Comparison of ENCODE assay signal across 14 cellular contexts in the genomic region with DNA sequence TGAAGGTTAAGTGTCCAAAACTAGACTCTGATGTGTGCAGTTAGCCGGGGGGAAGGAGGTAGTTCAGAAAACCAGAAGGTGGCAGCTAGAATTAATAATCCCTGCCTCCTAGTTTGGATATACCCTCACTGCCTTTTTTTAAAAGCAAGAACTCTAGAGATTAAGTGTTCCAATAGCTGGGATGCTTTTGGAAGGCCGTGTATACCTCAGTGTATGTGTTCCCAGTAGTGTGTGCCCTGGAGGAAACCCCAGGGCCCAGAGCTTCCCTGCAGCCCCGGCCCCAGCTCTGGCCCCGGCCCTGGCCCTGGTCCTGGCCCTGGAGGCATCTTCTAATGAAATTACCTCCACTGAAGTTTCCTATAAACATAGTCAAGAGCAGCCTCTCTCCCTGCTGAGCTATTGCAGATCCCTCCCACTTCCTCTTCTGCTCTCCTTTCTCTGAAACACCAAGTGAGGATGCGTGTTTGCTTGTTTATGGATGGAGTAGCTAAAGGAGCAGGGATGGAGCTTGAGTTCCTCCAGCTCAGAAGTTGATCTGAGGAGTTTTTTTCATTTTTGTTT.
DNase-seq lines count a peak whose midpoint lies in the region; ATAC-seq and TF ChIP-seq lines count a peak whose summit lies in the region.
"Had no signal": no experiment of that assay in that cellular context is flagged by ENCODE, and none has a peak within 500 bp of the region (broad histone marks: within the 10 kb centered on the region; RNA-seq: fewer than 3 reads in every experiment).

No MANE protein-coding gene starts in this region.

- peak overlapping the region; percentile 43 for H3K27ac Mint-ChIP-seq in chondrocyte (ENCODE audit: unreplicated experiment)
- H3K27ac Mint-ChIP-seq: memory B cell; progenitor cell of endocrine pancreas; T-helper 1 cell treated with Interleukin-12 subunit alpha and Interleukin-12 subunit beta and Interleukin-4 antibody, amounts not matched to agents 30 μg/mL and 1 μg/mL, for 36 hours had no signal

- 94 to 95% methylated on average over 5 of the region's 5 CpGs for WGBS in GM23248 (ENCODE audit: low coverage in 1 of 2, low lambda C conversion rate in 2 of 2, missing lambda C conversion rate in 2 of 2), 2 experiments

- H3K4me1 ChIP-seq in GM23248 (ENCODE audit: insufficient read depth): peaks cover 24% of the 10 kb centered on the region
- peaks cover 25% of the 10 kb centered on the region for H3K4me1 ChIP-seq in rectal smooth muscle tissue (ENCODE audit: control insufficient read depth, insufficient read depth, low read length)

- TF ChIP-seq CTCF in chondrocyte (IDR thresholded peaks at IDR 0.05): no peak

- no peaks in the 10 kb centered on the region for H3K27me3 Mint-ChIP-seq in chondrocyte (ENCODE audit: low read depth)
- H3K27me3 Mint-ChIP-seq: progenitor cell of endocrine pancreas had no signal

- no peaks in the 10 kb centered on the region for H3K36me3 ChIP-seq in GM23248 (ENCODE audit: low read depth)
- H3K36me3 ChIP-seq in rectal smooth muscle tissue (ENCODE audit: control insufficient read depth, insufficient read depth, low read length): no peaks in the 10 kb centered on the region
- H3K36me3 ChIP-seq: heart right ventricle had no signal

- H3K9me2 ChIP-seq in GM23248 (ENCODE audit: insufficient read depth): no peaks in the 10 kb centered on the region

- DNase-seq in GM23248 (peak; percentile 28), chondrocyte (ENCODE audit: low spot score) (no peak), NCI-H2196 (lab: John Stamatoyannopoulos, UW; ENCODE audit: unreplicated experiment) (no peak), mesenteric fat pad (ENCODE audit: low spot score) (no peak)
- DNase-seq: activated CD8-positive, alpha-beta memory T cell treated with anti-CD3 and anti-CD28 coated beads for 24 hours; DMS53; heart right ventricle; NCI-H1092 had no signal

- H3K4me1 Mint-ChIP-seq in chondrocyte (ENCODE audit: low read depth): peaks cover 34% of the 10 kb centered on the region
- H3K4me1 Mint-ChIP-seq: memory B cell had no signal

- in situ Hi-C loops in GM23248 (cut with MboI): no loop called here

- no peaks in the 10 kb centered on the region for H3K9me3 Mint-ChIP-seq in chondrocyte (ENCODE audit: low read depth)
- H3K9me3 Mint-ChIP-seq: memory B cell had no signal

- peak overlapping the region; percentile 65; the same call in 1 of the 2 replicates for H3K27ac ChIP-seq in GM23248
- H3K27ac ChIP-seq in rectal smooth muscle tissue (ENCODE audit: low read depth, low read length): peak overlapping the region; percentile 55

- H3K79me2 ChIP-seq in GM23248 (ENCODE audit: insufficient read depth): peaks cover 98% of the 10 kb centered on the region

- no peak overlapping the region for H3K4me2 ChIP-seq in GM23248 (ENCODE audit: unreplicated experiment)

- H2AFZ ChIP-seq in GM23248: no peak overlapping the region

- no peaks in the 10 kb centered on the region for H3K36me3 Mint-ChIP-seq in chondrocyte (ENCODE audit: low read depth)
- H3K36me3 Mint-ChIP-seq: memory B cell had no signal

- peaks cover 16% of the 10 kb centered on the region for H3F3A ChIP-seq in GM23248 (ENCODE audit: insufficient read depth)

- H3K27me3 ChIP-seq in GM23248 (replicated peaks; ENCODE audit: insufficient read depth) (no peaks in the 10 kb centered on the region), rectal smooth muscle tissue (ENCODE audit: control insufficient read depth, insufficient read depth, low read length) (no peaks in the 10 kb centered on the region)
- H3K27me3 ChIP-seq: heart right ventricle had no signal

- H3K9ac ChIP-seq in GM23248 (no peak overlapping the region), rectal smooth muscle tissue (ENCODE audit: low read length) (no peak overlapping the region)

- H3K9me3 ChIP-seq in GM23248 (ENCODE audit: low read depth): no peaks in the 10 kb centered on the region
- H3K9me3 ChIP-seq: heart right ventricle had no signal

- H3K4me3 Mint-ChIP-seq in chondrocyte (ENCODE audit: unreplicated experiment): no peak overlapping the region
- H3K4me3 Mint-ChIP-seq: memory B cell; T-helper 1 cell treated with Interleukin-12 subunit alpha and Interleukin-12 subunit beta and Interleukin-4 antibody, amounts not matched to agents 30 μg/mL and 1 μg/mL, for 36 hours had no signal

- H4K20me1 ChIP-seq in GM23248 (ENCODE audit: insufficient read depth): no peaks in the 10 kb centered on the region

- no peak overlapping the region for H3K4me3 ChIP-seq in GM23248
- H3K4me3 ChIP-seq in rectal smooth muscle tissue (ENCODE audit: low read length): no peak overlapping the region
- H3K4me3 ChIP-seq: heart right ventricle had no signal

- ATAC-seq in GM19351 (IDR thresholded peaks at IDR 0.05; ENCODE audit: unreplicated experiment): no peak
- ATAC-seq: heart right ventricle had no signal

TF ChIP-seq in PFSK-1, 5 proteins besides CTCF, POLR2A, EP300 and RAD21:
- TF ChIP-seq, protein P1, sequence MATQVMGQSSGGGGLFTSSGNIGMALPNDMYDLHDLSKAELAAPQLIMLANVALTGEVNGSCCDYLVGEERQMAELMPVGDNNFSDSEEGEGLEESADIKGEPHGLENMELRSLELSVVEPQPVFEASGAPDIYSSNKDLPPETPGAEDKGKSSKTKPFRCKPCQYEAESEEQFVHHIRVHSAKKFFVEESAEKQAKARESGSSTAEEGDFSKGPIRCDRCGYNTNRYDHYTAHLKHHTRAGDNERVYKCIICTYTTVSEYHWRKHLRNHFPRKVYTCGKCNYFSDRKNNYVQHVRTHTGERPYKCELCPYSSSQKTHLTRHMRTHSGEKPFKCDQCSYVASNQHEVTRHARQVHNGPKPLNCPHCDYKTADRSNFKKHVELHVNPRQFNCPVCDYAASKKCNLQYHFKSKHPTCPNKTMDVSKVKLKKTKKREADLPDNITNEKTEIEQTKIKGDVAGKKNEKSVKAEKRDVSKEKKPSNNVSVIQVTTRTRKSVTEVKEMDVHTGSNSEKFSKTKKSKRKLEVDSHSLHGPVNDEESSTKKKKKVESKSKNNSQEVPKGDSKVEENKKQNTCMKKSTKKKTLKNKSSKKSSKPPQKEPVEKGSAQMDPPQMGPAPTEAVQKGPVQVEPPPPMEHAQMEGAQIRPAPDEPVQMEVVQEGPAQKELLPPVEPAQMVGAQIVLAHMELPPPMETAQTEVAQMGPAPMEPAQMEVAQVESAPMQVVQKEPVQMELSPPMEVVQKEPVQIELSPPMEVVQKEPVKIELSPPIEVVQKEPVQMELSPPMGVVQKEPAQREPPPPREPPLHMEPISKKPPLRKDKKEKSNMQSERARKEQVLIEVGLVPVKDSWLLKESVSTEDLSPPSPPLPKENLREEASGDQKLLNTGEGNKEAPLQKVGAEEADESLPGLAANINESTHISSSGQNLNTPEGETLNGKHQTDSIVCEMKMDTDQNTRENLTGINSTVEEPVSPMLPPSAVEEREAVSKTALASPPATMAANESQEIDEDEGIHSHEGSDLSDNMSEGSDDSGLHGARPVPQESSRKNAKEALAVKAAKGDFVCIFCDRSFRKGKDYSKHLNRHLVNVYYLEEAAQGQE (IDR thresholded peaks at IDR 0.05; ENCODE audit: insufficient read depth in 1 of 2, low read depth in 2 of 2, low read length in 2 of 2): peak; percentile 62 to 85; a peak in 3 of 4 replicates
- TF ChIP-seq SIN3A (IDR thresholded peaks at IDR 0.05; ENCODE audit: borderline replicate concordance, insufficient read depth, low read length): peak; percentile 72; the same call in 1 of the 2 replicates
- no peak for TF ChIP-seq POLR2AphosphoS5 (IDR thresholded peaks at IDR 0.05; ENCODE audit: low read depth, low read length)
- TF ChIP-seq FOXP2 (optimal IDR thresholded peaks at IDR 0.05; ENCODE audit: borderline replicate concordance, extremely low read depth, extremely low read length, insufficient read depth): peak; percentile 6
